Comparison of ENCODE assay signal across 5 cellular contexts in genomic region chr16:18394363-18394762, GRCh38. TPM values are rescaled to one million over a fixed set of nuclear protein-coding genes. Genes with fewer than 3 reads are reported as not detected.
"Had no signal": no experiment of that assay in that cellular context is flagged by ENCODE, and none has a peak within 500 bp of the region (broad histone marks: within the 10 kb centered on the region; RNA-seq: fewer than 3 reads in every experiment).

No MANE protein-coding gene starts in this region.

RNA-seq across cellular contexts. Expression of gene NPIPA8, which starts 57.8 kb away (rescaled TPM):
- total RNA-seq: osteoblast, pulmonary artery endothelial cell, smooth muscle cell, thoracic aorta, vagina had no signal
- polyA plus RNA-seq: smooth muscle cell had no signal
